ENCODE assay signal across 1 cellular context in genomic region chr1:24120965-24121364, GRCh38.
TF ChIP-seq lines count a peak whose summit lies in the region.

No MANE protein-coding gene starts in this region.

TF ChIP-seq in IMR-90, 13 proteins besides CTCF, POLR2A, EP300 and RAD21:
- TF ChIP-seq RFX5 (IDR thresholded peaks at IDR 0.05; ENCODE audit: low read depth, low read length) (no peak), RCOR1 (IDR thresholded peaks at IDR 0.05; ENCODE audit: insufficient replicate concordance, low read length) (no peak), SMC3 (IDR thresholded peaks at IDR 0.05; ENCODE audit: low read depth, low read length) (no peak), BHLHE40 (IDR thresholded peaks at IDR 0.05; ENCODE audit: low read depth, low read length) (no peak), NFE2L2 (IDR thresholded peaks at IDR 0.05; ENCODE audit: low read depth, low read length) (no peak), ELK1 (IDR thresholded peaks at IDR 0.05; ENCODE audit: borderline replicate concordance, low read depth, low read length) (no peak), MAZ (IDR thresholded peaks at IDR 0.05; ENCODE audit: borderline replicate concordance, low read depth, low read length) (no peak)
